Comparison of ENCODE assay signal across 1 cellular context in the genomic region with DNA sequence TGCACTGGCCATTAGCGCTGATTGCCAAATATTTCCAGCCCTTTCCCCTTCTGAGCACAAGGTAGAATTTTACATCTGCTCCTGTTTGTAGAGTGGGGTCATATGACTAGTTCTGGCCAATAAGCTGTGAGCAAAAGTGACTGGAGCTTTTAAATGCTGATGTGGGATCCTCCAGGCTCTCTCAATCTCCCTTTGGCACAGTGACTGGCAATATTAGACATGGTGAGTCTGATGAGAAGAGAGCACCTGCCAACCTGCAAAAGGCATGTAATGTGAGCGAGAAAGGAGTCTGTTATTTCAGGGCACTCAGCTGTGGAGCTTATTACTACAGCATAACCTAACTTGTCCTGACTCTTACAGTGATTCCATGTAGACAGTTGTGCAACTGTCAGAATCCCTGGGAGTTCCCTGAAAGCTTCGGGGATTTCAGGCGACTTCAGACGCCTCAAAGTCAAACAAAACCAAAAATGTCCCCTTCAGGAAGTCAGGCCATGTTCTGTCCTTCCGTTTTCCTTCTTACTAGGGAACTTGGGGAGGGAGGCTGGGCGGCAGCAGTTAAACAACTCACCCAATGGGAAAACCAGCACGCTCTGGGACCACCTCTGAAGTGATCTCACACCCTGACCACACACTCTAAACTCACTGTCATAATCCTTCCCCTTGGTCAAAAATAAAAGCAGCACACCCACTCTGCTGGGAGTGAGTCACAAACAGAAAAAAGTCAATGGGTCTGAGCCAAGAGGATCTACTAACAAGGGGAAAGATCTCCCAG.
TF ChIP-seq lines count a peak whose summit lies in the region.

No MANE protein-coding gene starts in this region.

TF ChIP-seq in K562, 482 proteins besides CTCF, POLR2A, EP300 and RAD21 (continued from another document):
- TF ChIP-seq, protein P1, sequence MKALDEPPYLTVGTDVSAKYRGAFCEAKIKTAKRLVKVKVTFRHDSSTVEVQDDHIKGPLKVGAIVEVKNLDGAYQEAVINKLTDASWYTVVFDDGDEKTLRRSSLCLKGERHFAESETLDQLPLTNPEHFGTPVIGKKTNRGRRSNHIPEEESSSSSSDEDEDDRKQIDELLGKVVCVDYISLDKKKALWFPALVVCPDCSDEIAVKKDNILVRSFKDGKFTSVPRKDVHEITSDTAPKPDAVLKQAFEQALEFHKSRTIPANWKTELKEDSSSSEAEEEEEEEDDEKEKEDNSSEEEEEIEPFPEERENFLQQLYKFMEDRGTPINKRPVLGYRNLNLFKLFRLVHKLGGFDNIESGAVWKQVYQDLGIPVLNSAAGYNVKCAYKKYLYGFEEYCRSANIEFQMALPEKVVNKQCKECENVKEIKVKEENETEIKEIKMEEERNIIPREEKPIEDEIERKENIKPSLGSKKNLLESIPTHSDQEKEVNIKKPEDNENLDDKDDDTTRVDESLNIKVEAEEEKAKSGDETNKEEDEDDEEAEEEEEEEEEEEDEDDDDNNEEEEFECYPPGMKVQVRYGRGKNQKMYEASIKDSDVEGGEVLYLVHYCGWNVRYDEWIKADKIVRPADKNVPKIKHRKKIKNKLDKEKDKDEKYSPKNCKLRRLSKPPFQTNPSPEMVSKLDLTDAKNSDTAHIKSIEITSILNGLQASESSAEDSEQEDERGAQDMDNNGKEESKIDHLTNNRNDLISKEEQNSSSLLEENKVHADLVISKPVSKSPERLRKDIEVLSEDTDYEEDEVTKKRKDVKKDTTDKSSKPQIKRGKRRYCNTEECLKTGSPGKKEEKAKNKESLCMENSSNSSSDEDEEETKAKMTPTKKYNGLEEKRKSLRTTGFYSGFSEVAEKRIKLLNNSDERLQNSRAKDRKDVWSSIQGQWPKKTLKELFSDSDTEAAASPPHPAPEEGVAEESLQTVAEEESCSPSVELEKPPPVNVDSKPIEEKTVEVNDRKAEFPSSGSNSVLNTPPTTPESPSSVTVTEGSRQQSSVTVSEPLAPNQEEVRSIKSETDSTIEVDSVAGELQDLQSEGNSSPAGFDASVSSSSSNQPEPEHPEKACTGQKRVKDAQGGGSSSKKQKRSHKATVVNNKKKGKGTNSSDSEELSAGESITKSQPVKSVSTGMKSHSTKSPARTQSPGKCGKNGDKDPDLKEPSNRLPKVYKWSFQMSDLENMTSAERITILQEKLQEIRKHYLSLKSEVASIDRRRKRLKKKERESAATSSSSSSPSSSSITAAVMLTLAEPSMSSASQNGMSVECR (CRISPR knock-in tag; IDR thresholded peaks at IDR 0.05): 0 out of 2 replicates have a peak, but pooled peaks have one; percentile 50
- TF ChIP-seq DPF2 (IDR thresholded peaks at IDR 0.05) (peak; percentile 82), ARID1B (IDR thresholded peaks at IDR 0.05) (peak; percentile 72; the same call in 1 of the 2 replicates)
- TF ChIP-seq, protein P2, sequence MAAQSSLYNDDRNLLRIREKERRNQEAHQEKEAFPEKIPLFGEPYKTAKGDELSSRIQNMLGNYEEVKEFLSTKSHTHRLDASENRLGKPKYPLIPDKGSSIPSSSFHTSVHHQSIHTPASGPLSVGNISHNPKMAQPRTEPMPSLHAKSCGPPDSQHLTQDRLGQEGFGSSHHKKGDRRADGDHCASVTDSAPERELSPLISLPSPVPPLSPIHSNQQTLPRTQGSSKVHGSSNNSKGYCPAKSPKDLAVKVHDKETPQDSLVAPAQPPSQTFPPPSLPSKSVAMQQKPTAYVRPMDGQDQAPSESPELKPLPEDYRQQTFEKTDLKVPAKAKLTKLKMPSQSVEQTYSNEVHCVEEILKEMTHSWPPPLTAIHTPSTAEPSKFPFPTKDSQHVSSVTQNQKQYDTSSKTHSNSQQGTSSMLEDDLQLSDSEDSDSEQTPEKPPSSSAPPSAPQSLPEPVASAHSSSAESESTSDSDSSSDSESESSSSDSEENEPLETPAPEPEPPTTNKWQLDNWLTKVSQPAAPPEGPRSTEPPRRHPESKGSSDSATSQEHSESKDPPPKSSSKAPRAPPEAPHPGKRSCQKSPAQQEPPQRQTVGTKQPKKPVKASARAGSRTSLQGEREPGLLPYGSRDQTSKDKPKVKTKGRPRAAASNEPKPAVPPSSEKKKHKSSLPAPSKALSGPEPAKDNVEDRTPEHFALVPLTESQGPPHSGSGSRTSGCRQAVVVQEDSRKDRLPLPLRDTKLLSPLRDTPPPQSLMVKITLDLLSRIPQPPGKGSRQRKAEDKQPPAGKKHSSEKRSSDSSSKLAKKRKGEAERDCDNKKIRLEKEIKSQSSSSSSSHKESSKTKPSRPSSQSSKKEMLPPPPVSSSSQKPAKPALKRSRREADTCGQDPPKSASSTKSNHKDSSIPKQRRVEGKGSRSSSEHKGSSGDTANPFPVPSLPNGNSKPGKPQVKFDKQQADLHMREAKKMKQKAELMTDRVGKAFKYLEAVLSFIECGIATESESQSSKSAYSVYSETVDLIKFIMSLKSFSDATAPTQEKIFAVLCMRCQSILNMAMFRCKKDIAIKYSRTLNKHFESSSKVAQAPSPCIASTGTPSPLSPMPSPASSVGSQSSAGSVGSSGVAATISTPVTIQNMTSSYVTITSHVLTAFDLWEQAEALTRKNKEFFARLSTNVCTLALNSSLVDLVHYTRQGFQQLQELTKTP (IDR thresholded peaks at IDR 0.05; ENCODE audit: low read depth in 1 of 2, partially characterized antibody in 2 of 2): peak in 1 of 2 experiments; percentile 38
- TF ChIP-seq, protein P3, sequence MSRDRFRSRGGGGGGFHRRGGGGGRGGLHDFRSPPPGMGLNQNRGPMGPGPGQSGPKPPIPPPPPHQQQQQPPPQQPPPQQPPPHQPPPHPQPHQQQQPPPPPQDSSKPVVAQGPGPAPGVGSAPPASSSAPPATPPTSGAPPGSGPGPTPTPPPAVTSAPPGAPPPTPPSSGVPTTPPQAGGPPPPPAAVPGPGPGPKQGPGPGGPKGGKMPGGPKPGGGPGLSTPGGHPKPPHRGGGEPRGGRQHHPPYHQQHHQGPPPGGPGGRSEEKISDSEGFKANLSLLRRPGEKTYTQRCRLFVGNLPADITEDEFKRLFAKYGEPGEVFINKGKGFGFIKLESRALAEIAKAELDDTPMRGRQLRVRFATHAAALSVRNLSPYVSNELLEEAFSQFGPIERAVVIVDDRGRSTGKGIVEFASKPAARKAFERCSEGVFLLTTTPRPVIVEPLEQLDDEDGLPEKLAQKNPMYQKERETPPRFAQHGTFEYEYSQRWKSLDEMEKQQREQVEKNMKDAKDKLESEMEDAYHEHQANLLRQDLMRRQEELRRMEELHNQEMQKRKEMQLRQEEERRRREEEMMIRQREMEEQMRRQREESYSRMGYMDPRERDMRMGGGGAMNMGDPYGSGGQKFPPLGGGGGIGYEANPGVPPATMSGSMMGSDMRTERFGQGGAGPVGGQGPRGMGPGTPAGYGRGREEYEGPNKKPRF (IDR thresholded peaks at IDR 0.05; ENCODE audit: low read depth, low read length): no peak
